ENCODE assay signal across 8 cellular contexts in genomic region chr19:45468803-45469131, GRCh38. TPM values are rescaled to one million over a fixed set of nuclear protein-coding genes. Genes with fewer than 3 reads are reported as not detected.
DNase-seq lines count a peak whose midpoint lies in the region; ATAC-seq and TF ChIP-seq lines count a peak whose summit lies in the region.

No MANE protein-coding gene starts in this region.

- peak overlapping the region; percentile 94 for H3K27ac Mint-ChIP-seq in activated CD4-positive, alpha-beta T cell treated with anti-CD3 and anti-CD28 coated beads, Interleukin-2, amount 10 ng/mL, durations not matched to agents 24 days and 14 days
- H3K27ac Mint-ChIP-seq in stimulated activated naive CD8-positive, alpha-beta T cell treated with anti-CD3 and anti-CD28 coated beads, Interleukin-15, amount 100 ng/mL, for 72 hours: peak overlapping the region; percentile 99 to 100

- ATAC-seq in stimulated activated naive CD8-positive, alpha-beta T cell treated with anti-CD3 and anti-CD28 coated beads, Interleukin-15, amount 100 ng/mL, for 72 hours: peak; percentile 68

- no peak for TF ChIP-seq CTCF in adrenal gland (IDR thresholded peaks at IDR 0.05)

- H3K36me3 ChIP-seq in HUES48 (ENCODE audit: control insufficient read depth, insufficient read depth, low read length) (no peaks in the 10 kb centered on the region), adrenal gland (replicated peaks in 1 of 2) (no peaks in the 10 kb centered on the region)

- WGBS in adrenal gland, 4 donors: 0% methylated on average over 8 to 19 of the region's 19 CpGs

- peaks cover 28% of the 10 kb centered on the region for H3K4me1 Mint-ChIP-seq in activated CD4-positive, alpha-beta T cell treated with anti-CD3 and anti-CD28 coated beads, Interleukin-2, amount 10 ng/mL, durations not matched to agents 24 days and 14 days
- H3K4me1 Mint-ChIP-seq in stimulated activated naive CD8-positive, alpha-beta T cell treated with anti-CD3 and anti-CD28 coated beads, Interleukin-15, amount 100 ng/mL, for 72 hours: peaks cover 48% of the 10 kb centered on the region

- intact Hi-C loops in activated CD4-positive, alpha-beta T cell treated with anti-CD3 and anti-CD28 coated beads, Interleukin-2, amount 10 ng/mL, durations not matched to agents 24 days and 14 days (cut with micrococcal nuclease): loop anchor here (1.0 kb wide), 2 partner anchors 10 to 18 kb away; no protein-coding TSS in a partner anchor
- intact Hi-C loops in adrenal gland (cut with DNase I): no loop called here

- no peak for DNase-seq in activated CD4-positive, alpha-beta T cell treated with anti-CD3 and anti-CD28 coated beads, Interleukin-2, amount 10 ng/mL, durations not matched to agents 24 days and 14 days
- DNase-seq in activated CD4-positive, alpha-beta T cell treated with anti-CD3 and anti-CD28 coated beads for 1 hour: no peak
- peak in 1 of 7 donors; percentile 51 for DNase-seq in adrenal gland
- no peak for DNase-seq in stimulated activated naive CD8-positive, alpha-beta T cell treated with anti-CD3 and anti-CD28 coated beads, Interleukin-15, amount 100 ng/mL, for 72 hours
- no peak for DNase-seq in T1000 (lab: John Stamatoyannopoulos, UW)
- DNase-seq in NK-92 (lab: John Stamatoyannopoulos, UW; ENCODE audit: unreplicated experiment): no peak

- peak overlapping the region; percentile 86 for H3K4me3 Mint-ChIP-seq in activated CD4-positive, alpha-beta T cell treated with anti-CD3 and anti-CD28 coated beads, Interleukin-2, amount 10 ng/mL, durations not matched to agents 24 days and 14 days
- peak overlapping the region; percentile 92 to 98 for H3K4me3 Mint-ChIP-seq in stimulated activated naive CD8-positive, alpha-beta T cell treated with anti-CD3 and anti-CD28 coated beads, Interleukin-15, amount 100 ng/mL, for 72 hours

- H3K9ac ChIP-seq in HUES48 (ENCODE audit: low read depth, low read length): peak overlapping the region; percentile 58; the same call in 1 of the 2 replicates

- H3K27me3 Mint-ChIP-seq in activated CD4-positive, alpha-beta T cell treated with anti-CD3 and anti-CD28 coated beads, Interleukin-2, amount 10 ng/mL, durations not matched to agents 24 days and 14 days: peaks cover 43% of the 10 kb centered on the region
- H3K27me3 Mint-ChIP-seq in stimulated activated naive CD8-positive, alpha-beta T cell treated with anti-CD3 and anti-CD28 coated beads, Interleukin-15, amount 100 ng/mL, for 72 hours: peaks cover 51% of the 10 kb centered on the region

- no peaks in the 10 kb centered on the region for H3K9me3 Mint-ChIP-seq in activated CD4-positive, alpha-beta T cell treated with anti-CD3 and anti-CD28 coated beads, Interleukin-2, amount 10 ng/mL, durations not matched to agents 24 days and 14 days
- H3K9me3 Mint-ChIP-seq in stimulated activated naive CD8-positive, alpha-beta T cell treated with anti-CD3 and anti-CD28 coated beads, Interleukin-15, amount 100 ng/mL, for 72 hours: no peaks in the 10 kb centered on the region

- H3K36me3 Mint-ChIP-seq in activated CD4-positive, alpha-beta T cell treated with anti-CD3 and anti-CD28 coated beads, Interleukin-2, amount 10 ng/mL, durations not matched to agents 24 days and 14 days (ENCODE audit: low read depth): peaks cover 24% of the 10 kb centered on the region

- H3K4me3 ChIP-seq in HUES48 (ENCODE audit: low read depth, low read length): peak overlapping the region; percentile 86
- H3K4me3 ChIP-seq in adrenal gland: peak overlapping the region in 2 of 4 donors; percentile 65 to 71
- H3K4me3 ChIP-seq in iPS-18c (ENCODE audit: insufficient read depth, low read depth, low read length): peak overlapping the region; percentile 82

- H3K27me3 ChIP-seq in HUES48 (ENCODE audit: control insufficient read depth, insufficient read depth, low read length): peaks cover 15% of the 10 kb centered on the region
- peaks cover 2% of the 10 kb centered on the region for H3K27me3 ChIP-seq in adrenal gland

- H3K4me1 ChIP-seq in HUES48 (ENCODE audit: control insufficient read depth, insufficient read depth, low read length) (peaks cover 4% of the 10 kb centered on the region; the same call in 1 of the 2 replicates), adrenal gland (replicated peaks in 1 of 2) (peaks cover 22 to 27% of the 10 kb centered on the region in 2 donors)

- peak overlapping the region; percentile 92 for H3K27ac ChIP-seq in HUES48 (ENCODE audit: low read depth, low read length)
- peak overlapping the region; percentile 43 to 97 (median 90) for H3K27ac ChIP-seq in adrenal gland

- TF ChIP-seq POLR2A in adrenal gland (IDR thresholded peaks at IDR 0.05): no peak

- H3K9me3 ChIP-seq in HUES48 (ENCODE audit: control insufficient read depth, insufficient read depth, low read length): no peaks in the 10 kb centered on the region
- no peaks in the 10 kb centered on the region for H3K9me3 ChIP-seq in adrenal gland (replicated peaks in 1 of 3)
- no peaks in the 10 kb centered on the region for H3K9me3 ChIP-seq in iPS-18c (ENCODE audit: control insufficient read depth, insufficient read depth, low read length)

RNA-seq across cellular contexts. Expression of gene FOSB, which starts 1.0 kb away (rescaled TPM):
- total RNA-seq in activated CD4-positive, alpha-beta T cell treated with anti-CD3 and anti-CD28 coated beads, Interleukin-2, amount 10 ng/mL, durations not matched to agents 24 days and 14 days: 11.3 TPM in 2 replicates
- 10 to 100 TPM in 1 of 8 donors, 1 to 10 TPM in 7; 1.0 to 21.7 (median 2.8) TPM for total RNA-seq in adrenal gland
- 10 to 100 TPM in 1 of 3 donors, 1 to 10 TPM in 1, under 1 TPM in 1; 0.95 to 11.1 (median 4.3) TPM for polyA plus RNA-seq in adrenal gland

RNA-seq across cellular contexts. Expression of gene RTN2, which starts 28.1 kb away (rescaled TPM):
- 2.6 and 2.8 TPM in 2 replicates for total RNA-seq in activated CD4-positive, alpha-beta T cell treated with anti-CD3 and anti-CD28 coated beads, Interleukin-2, amount 10 ng/mL, durations not matched to agents 24 days and 14 days
- 10 to 100 TPM in 7 of 8 donors, 1 to 10 TPM in 1; 8.6 to 65.8 (median 20.7) TPM for total RNA-seq in adrenal gland
- 10 to 100 TPM in 1 of 3 donors, 1 to 10 TPM in 2; 4.8 to 11.8 (median 7.4) TPM for polyA plus RNA-seq in adrenal gland

RNA-seq across cellular contexts. Expression of gene PPM1N, which starts 29.5 kb away (rescaled TPM):
- total RNA-seq in activated CD4-positive, alpha-beta T cell treated with anti-CD3 and anti-CD28 coated beads, Interleukin-2, amount 10 ng/mL, durations not matched to agents 24 days and 14 days: 1.3 and 1.9 TPM in 2 replicates
- total RNA-seq in adrenal gland: 1 to 10 TPM in 6 of 8 donors, not detected in 2; 1.2 to 2.5 (median 1.7) TPM
- polyA plus RNA-seq in adrenal gland: 1 to 10 TPM in 2 of 3 donors, under 1 TPM in 1; 0.99 to 3.7 (median 1.7) TPM

RNA-seq across cellular contexts. Expression of gene VASP, which starts 38.5 kb away (rescaled TPM):
- total RNA-seq in activated CD4-positive, alpha-beta T cell treated with anti-CD3 and anti-CD28 coated beads, Interleukin-2, amount 10 ng/mL, durations not matched to agents 24 days and 14 days: 215 and 219 TPM in 2 replicates
- 100 to 1,000 TPM in 2 of 8 donors, 10 to 100 TPM in 6; 41.4 to 118 (median 68.8) TPM for total RNA-seq in adrenal gland
- polyA plus RNA-seq in adrenal gland: 10 to 100 TPM; 30.2 to 96.2 (median 62.9) TPM

RNA-seq across cellular contexts. Expression of gene ERCC1, which starts 45.0 kb away (rescaled TPM):
- 123 and 124 TPM in 2 replicates for total RNA-seq in activated CD4-positive, alpha-beta T cell treated with anti-CD3 and anti-CD28 coated beads, Interleukin-2, amount 10 ng/mL, durations not matched to agents 24 days and 14 days
- total RNA-seq in adrenal gland: 100 to 1,000 TPM in 2 of 8 donors, 10 to 100 TPM in 6; 63.6 to 107 (median 90.4) TPM
- 10 to 100 TPM; 62.9 to 89.2 (median 87.0) TPM for polyA plus RNA-seq in adrenal gland
